In genomic region chr1:22341791-22342605, GRCh38 we compare ENCODE assay signal across 8 cellular contexts.
DNase-seq lines count a peak whose midpoint lies in the region; ATAC-seq and TF ChIP-seq lines count a peak whose summit lies in the region.
"Had no signal": no experiment of that assay in that cellular context is flagged by ENCODE, and none has a peak within 500 bp of the region (broad histone marks: within the 10 kb centered on the region; RNA-seq: fewer than 3 reads in every experiment).

No MANE protein-coding gene starts in this region.

- H3K79me2 ChIP-seq in H9 (ENCODE audit: insufficient read depth, low read length) = no peaks in the 10 kb centered on the region

- H3K36me3 Mint-ChIP-seq in H9 (ENCODE audit: insufficient read depth in 1 of 3, low read depth in 3 of 3) = no peaks in the 10 kb centered on the region; a peak in 1 of 7 replicates
- H3K36me3 Mint-ChIP-seq in activated T-helper 1 cell treated with anti-CD3 and anti-CD28 coated beads, Interleukin-12 subunit alpha, Interleukin-12 subunit beta, Interleukin-2, Interleukin-4 antibody, amounts not matched to agents 30 ng/mL and 10 ng/mL and 1 ng/mL, durations not matched to agents 14 hours and 24 hours and 36 hours (ENCODE audit: low read depth) = no peaks in the 10 kb centered on the region

- H3K4me3 Mint-ChIP-seq in H9 = no peak overlapping the region; a peak in 1 of 5 replicates
- H3K4me3 Mint-ChIP-seq in activated T-helper 1 cell treated with anti-CD3 and anti-CD28 coated beads, Interleukin-12 subunit alpha, Interleukin-12 subunit beta, Interleukin-2, Interleukin-4 antibody, amounts not matched to agents 30 ng/mL and 10 ng/mL and 1 ng/mL, durations not matched to agents 14 hours and 24 hours and 36 hours = no peak overlapping the region

- H3K4me1 ChIP-seq in H9 (ENCODE audit: insufficient read depth, low read length) (no peaks in the 10 kb centered on the region), thyroid gland (peaks cover 0 to 8% of the 10 kb centered on the region in 2 donors)

- peak overlapping the region in 2 of 3 experiments; percentile 11 to 25; a peak in 3 of 7 replicates for H3K27ac Mint-ChIP-seq in H9
- H3K27ac Mint-ChIP-seq in activated T-helper 1 cell treated with anti-CD3 and anti-CD28 coated beads, Interleukin-12 subunit alpha, Interleukin-12 subunit beta, Interleukin-2, Interleukin-4 antibody, amounts not matched to agents 30 ng/mL and 10 ng/mL and 1 ng/mL, durations not matched to agents 14 hours and 24 hours and 36 hours = no peak overlapping the region

- H3K18ac ChIP-seq in H9 (ENCODE audit: insufficient read length, low read depth, low read length) = no peak overlapping the region

- no peaks in the 10 kb centered on the region for H3K9me3 Mint-ChIP-seq in H9
- no peaks in the 10 kb centered on the region for H3K9me3 Mint-ChIP-seq in activated T-helper 1 cell treated with anti-CD3 and anti-CD28 coated beads, Interleukin-12 subunit alpha, Interleukin-12 subunit beta, Interleukin-2, Interleukin-4 antibody, amounts not matched to agents 30 ng/mL and 10 ng/mL and 1 ng/mL, durations not matched to agents 14 hours and 24 hours and 36 hours

- H3K79me1 ChIP-seq in H9 (ENCODE audit: insufficient read depth, low read depth, low read length, poor library complexity, severe bottlenecking) = no peaks in the 10 kb centered on the region

- H3T11ph ChIP-seq in H9 (ENCODE audit: low read length) = no peak overlapping the region

- H3K36me3 ChIP-seq in thyroid gland = no peaks in the 10 kb centered on the region
- H3K36me3 ChIP-seq: heart left ventricle had no signal

- WGBS in H9 (ENCODE audit: extremely low coverage, insufficient read length, low lambda C conversion rate) = no CpG with 5 or more reads among the region's 28 CpGs
- 43 to 55% methylated on average over 25 to 28 of the region's 28 CpGs for WGBS in thyroid gland, 2 donors

- no peak for TF ChIP-seq POLR2A in thyroid gland (IDR thresholded peaks at IDR 0.05)

- no peak overlapping the region for H4K91ac ChIP-seq in H9 (ENCODE audit: insufficient read length, low read depth, low read length)

- H3K27me3 ChIP-seq in H9 (ENCODE audit: insufficient read depth, low read length) (no peaks in the 10 kb centered on the region), thyroid gland (no peaks in the 10 kb centered on the region)

- H3K4ac ChIP-seq in H9 (ENCODE audit: low read depth, low read length) = no peak overlapping the region

- no peak overlapping the region for H2BK12ac ChIP-seq in H9 (ENCODE audit: insufficient read length, low read depth, low read length)

- H3K9me3 ChIP-seq in H9 (ENCODE audit: control insufficient read depth, low read depth, low read length) (no peaks in the 10 kb centered on the region), thyroid gland (no peaks in the 10 kb centered on the region)
- H3K9me3 ChIP-seq: heart left ventricle had no signal

- H4K8ac ChIP-seq in H9 (replicated peaks; ENCODE audit: insufficient read length, low read depth, low read length) = no peak overlapping the region

- peaks cover 10 to 17% of the 10 kb centered on the region in 2 experiments for H3K4me1 Mint-ChIP-seq in H9
- peaks cover 4% of the 10 kb centered on the region for H3K4me1 Mint-ChIP-seq in activated T-helper 1 cell treated with anti-CD3 and anti-CD28 coated beads, Interleukin-12 subunit alpha, Interleukin-12 subunit beta, Interleukin-2, Interleukin-4 antibody, amounts not matched to agents 30 ng/mL and 10 ng/mL and 1 ng/mL, durations not matched to agents 14 hours and 24 hours and 36 hours (ENCODE audit: low read depth)

- TF ChIP-seq CTCF in H9 (conservative IDR thresholded peaks at IDR 0.05) (no peak), fibroblast of mammary gland (conservative IDR thresholded peaks at IDR 0.05; ENCODE audit: control insufficient read depth, insufficient read depth, low read depth, low read length) (no peak), thyroid gland (IDR thresholded peaks at IDR 0.05) (no peak)

- no peak overlapping the region for H3K4me2 ChIP-seq in H9 (ENCODE audit: insufficient read depth, insufficient read length, low read length)

- no peak overlapping the region for H3K4me3 ChIP-seq in fibroblast of mammary gland (ENCODE audit: control insufficient read depth, low read depth, low read length)
- H3K4me3 ChIP-seq in thyroid gland (replicated peaks in 1 of 3) = no peak overlapping the region
- H3K4me3 ChIP-seq: heart left ventricle had no signal

- H3K27me3 Mint-ChIP-seq in H9 (ENCODE audit: low read depth) = peaks cover 15% of the 10 kb centered on the region
- H3K27me3 Mint-ChIP-seq in activated T-helper 1 cell treated with anti-CD3 and anti-CD28 coated beads, Interleukin-12 subunit alpha, Interleukin-12 subunit beta, Interleukin-2, Interleukin-4 antibody, amounts not matched to agents 30 ng/mL and 10 ng/mL and 1 ng/mL, durations not matched to agents 14 hours and 24 hours and 36 hours (ENCODE audit: insufficient read depth) = peaks cover 10% of the 10 kb centered on the region

- ATAC-seq in GM18517 (IDR thresholded peaks at IDR 0.05; ENCODE audit: unreplicated experiment) = no peak

- no peak overlapping the region for H2AFZ ChIP-seq in H9 (ENCODE audit: low read length)

- H2AK5ac ChIP-seq in H9 (ENCODE audit: insufficient read length, low read length) = no peak overlapping the region

- H3K14ac ChIP-seq in H9 (ENCODE audit: insufficient read depth, low read length) = no peak overlapping the region; the same call in 1 of the 2 replicates

- H3K23ac ChIP-seq in H9 (ENCODE audit: insufficient read length, low read depth, low read length) = no peak overlapping the region

- no peak overlapping the region for H2BK15ac ChIP-seq in H9 (ENCODE audit: low read depth, low read length)

- no peak overlapping the region for H2BK20ac ChIP-seq in H9 (ENCODE audit: low read depth, low read length, poor library complexity, severe bottlenecking)

- no peak overlapping the region for H4K5ac ChIP-seq in H9 (ENCODE audit: insufficient read length, low read depth, low read length)

- intact Hi-C loops in activated T-helper 1 cell treated with anti-CD3 and anti-CD28 coated beads, Interleukin-12 subunit alpha, Interleukin-12 subunit beta, Interleukin-2, Interleukin-4 antibody, amounts not matched to agents 30 ng/mL and 10 ng/mL and 1 ng/mL, durations not matched to agents 14 hours and 24 hours and 36 hours (cut with micrococcal nuclease) = no loop called here
- intact Hi-C loops in thyroid gland (cut with DNase I) = no loop called here

- H3K27ac ChIP-seq in H9 (ENCODE audit: insufficient read length, low read depth, low read length) (no peak overlapping the region), thyroid gland (no peak overlapping the region)
- H3K27ac ChIP-seq: heart left ventricle had no signal

- H3K56ac ChIP-seq in H9 (ENCODE audit: insufficient read length, low read depth, low read length) = no peak overlapping the region

- no peaks in the 10 kb centered on the region for H4K20me1 ChIP-seq in H9 (ENCODE audit: control insufficient read depth, insufficient read depth, insufficient read length)

- H3K23me2 ChIP-seq in H9 (ENCODE audit: insufficient read length, low read depth, low read length, poor library complexity, severe bottlenecking) = no peaks in the 10 kb centered on the region

- H2BK120ac ChIP-seq in H9 (ENCODE audit: low read depth, low read length, poor library complexity, severe bottlenecking) = no peak overlapping the region

- no peak for DNase-seq in H9
- peak; percentile 53 for DNase-seq in NCI-H748 (lab: John Stamatoyannopoulos, UW; ENCODE audit: unreplicated experiment)
- DNase-seq in fibroblast of mammary gland (ENCODE audit: low read depth) = peak; percentile 27
- peak; percentile 60 for DNase-seq in retina
- DNase-seq in activated T-helper 1 cell treated with anti-CD3 and anti-CD28 coated beads, Interleukin-12 subunit alpha, Interleukin-12 subunit beta, Interleukin-2, Interleukin-4 antibody, amounts not matched to agents 30 ng/mL and 10 ng/mL and 1 ng/mL, durations not matched to agents 14 hours and 24 hours and 36 hours (ENCODE audit: low spot score) = no peak
- no peak for DNase-seq in thyroid gland
- DNase-seq: heart left ventricle had no signal

- H2BK5ac ChIP-seq in H9 (ENCODE audit: insufficient read length, low read length) = no peak overlapping the region

- no peak overlapping the region for H3K9ac ChIP-seq in H9 (ENCODE audit: extremely low read depth, insufficient read length, low read length)

Comparison
In these comparisons a context has a peak if more than half of its experiments do, and no peak if none do; other contexts are left out.
1. DNase-seq: peak in NCI-H748 (single experiment), fibroblast of mammary gland (single experiment) and retina (single experiment); none in H9 (single experiment), activated T-helper 1 cell treated with anti-CD3 and anti-CD28 coated beads, Interleukin-12 subunit alpha, Interleukin-12 subunit beta, Interleukin-2, Interleukin-4 antibody, amounts not matched to agents 30 ng/mL and 10 ng/mL and 1 ng/mL, durations not matched to agents 14 hours and 24 hours and 36 hours (single experiment) and thyroid gland (0 of 2).